In genomic region chr6:20444786-20445271, GRCh38 we compare ENCODE assay signal across 16 cellular contexts. TPM values are rescaled to one million over a fixed set of nuclear protein-coding genes. Genes with fewer than 3 reads are reported as not detected.
DNase-seq lines count a peak whose midpoint lies in the region; TF ChIP-seq lines count a peak whose summit lies in the region.
"Had no signal": no experiment of that assay in that cellular context is flagged by ENCODE, and none has a peak within 500 bp of the region (broad histone marks: within the 10 kb centered on the region; RNA-seq: fewer than 3 reads in every experiment).

No MANE protein-coding gene starts in this region.

- no peak overlapping the region for H3K23ac ChIP-seq in mesenchymal stem cell (ENCODE audit: low read length in 2 of 2)

- H3F3A ChIP-seq in GM23248 (ENCODE audit: insufficient read depth), result peaks cover 7% of the 10 kb centered on the region; the same call in 1 of the 2 replicates

- H3K27ac ChIP-seq in GM23248, result peak overlapping the region; percentile 34
- H3K27ac ChIP-seq in mesenchymal stem cell (ENCODE audit: low read length, poor library complexity, severe bottlenecking), result no peak overlapping the region
- H3K27ac ChIP-seq: tibial artery had no signal

- 80 to 85% methylated on average over 5 of the region's 5 CpGs for WGBS in GM23248 (ENCODE audit: low coverage in 1 of 2, low lambda C conversion rate in 2 of 2, missing lambda C conversion rate in 2 of 2), 2 experiments
- WGBS in mesenchymal stem cell, result 90% methylated on average over 2 of the region's 5 CpGs

- no peaks in the 10 kb centered on the region for H3K9me3 Mint-ChIP-seq in CD14-positive monocyte
- H3K9me3 Mint-ChIP-seq in activated T-helper 2 cell treated with anti-CD3 and anti-CD28 coated beads, Interferon-gamma antibody, Interleukin-2, Interleukin-4, amounts not matched to agents 10 μg/mL and 5 μg/mL and 100 μg/mL, durations not matched to agents 14 hours and 24 hours and 36 hours, result no peaks in the 10 kb centered on the region

- intact Hi-C loops in CD14-positive monocyte (cut with micrococcal nuclease), result loop anchor here (5.0 kb wide), 2 partner anchors 37 to 43 kb away; partner anchors contain the start of gene E2F3 (in 2 of the 2)
- intact Hi-C loops in activated T-helper 2 cell treated with anti-CD3 and anti-CD28 coated beads, Interferon-gamma antibody, Interleukin-2, Interleukin-4, amounts not matched to agents 10 μg/mL and 5 μg/mL and 100 μg/mL, durations not matched to agents 14 hours and 24 hours and 36 hours (cut with micrococcal nuclease), result no loop called here

- in situ Hi-C loops in GM23248 (cut with MboI), result no loop called here

- H3K9ac ChIP-seq in GM23248 (no peak overlapping the region), mesenchymal stem cell (ENCODE audit: low read length) (no peak overlapping the region)

- 0 out of 2 replicates have a peak, but pooled peaks cover 4% of the 10 kb centered on the region for H4K20me1 ChIP-seq in GM23248 (ENCODE audit: insufficient read depth)

- no peaks in the 10 kb centered on the region for H3K9me2 ChIP-seq in GM23248 (ENCODE audit: insufficient read depth)

- no peak overlapping the region for H3K4ac ChIP-seq in mesenchymal stem cell (ENCODE audit: low read depth in 1 of 2, low read length in 2 of 2)

- peaks cover 72% of the 10 kb centered on the region for H3K4me1 Mint-ChIP-seq in CD14-positive monocyte
- H3K4me1 Mint-ChIP-seq in activated T-helper 2 cell treated with anti-CD3 and anti-CD28 coated beads, Interferon-gamma antibody, Interleukin-2, Interleukin-4, amounts not matched to agents 10 μg/mL and 5 μg/mL and 100 μg/mL, durations not matched to agents 14 hours and 24 hours and 36 hours (ENCODE audit: low read depth), result peaks cover 24% of the 10 kb centered on the region

- H3K4me3 ChIP-seq in GM23248 (no peak overlapping the region), mesenchymal stem cell (ENCODE audit: insufficient read depth in 1 of 2, low read depth in 1 of 2, low read length in 2 of 2) (no peak overlapping the region)
- H3K4me3 ChIP-seq: tibial artery had no signal

- H2BK15ac ChIP-seq in mesenchymal stem cell (ENCODE audit: low read depth, poor library complexity, severe bottlenecking), result no peak overlapping the region

- H4K8ac ChIP-seq in mesenchymal stem cell (ENCODE audit: low read length), result no peak overlapping the region

- H3K36me3 ChIP-seq in GM23248 (ENCODE audit: low read depth) (peaks cover 3% of the 10 kb centered on the region; the same call in 1 of the 2 replicates), mesenchymal stem cell (ENCODE audit: control insufficient read depth in 1 of 2, insufficient read depth in 2 of 2, low read depth in 1 of 2, low read length in 2 of 2) (peaks cover 3 to 5% of the 10 kb centered on the region in 2 experiments)
- H3K36me3 ChIP-seq: tibial artery had no signal

- no peak overlapping the region for H2BK120ac ChIP-seq in mesenchymal stem cell (ENCODE audit: low read depth, low read length)

- H2BK5ac ChIP-seq in mesenchymal stem cell (ENCODE audit: low read depth, low read length, poor library complexity, severe bottlenecking), result no peak overlapping the region

- H4K91ac ChIP-seq in mesenchymal stem cell (ENCODE audit: low read length), result no peak overlapping the region

- H3K18ac ChIP-seq in mesenchymal stem cell (ENCODE audit: low read depth in 1 of 2, low read length in 2 of 2), result no peak overlapping the region

- no peak overlapping the region for H2BK12ac ChIP-seq in mesenchymal stem cell (ENCODE audit: low read length in 2 of 2)

- no peak overlapping the region for H3K14ac ChIP-seq in mesenchymal stem cell (ENCODE audit: low read length in 2 of 2)

- 0 out of 2 replicates have a peak, but pooled peaks cover 22% of the 10 kb centered on the region for H3K4me1 ChIP-seq in GM23248 (ENCODE audit: insufficient read depth)
- H3K4me1 ChIP-seq in mesenchymal stem cell (ENCODE audit: control insufficient read depth, insufficient read depth, low read depth, low read length), result peaks cover 5% of the 10 kb centered on the region

- H2AK5ac ChIP-seq in mesenchymal stem cell (ENCODE audit: low read length, severe bottlenecking), result no peak overlapping the region

- H3K4me2 ChIP-seq in GM23248 (ENCODE audit: unreplicated experiment) (no peak overlapping the region), mesenchymal stem cell (ENCODE audit: low read length, poor library complexity, severe bottlenecking) (no peak overlapping the region)

- H3K4me3 Mint-ChIP-seq in CD14-positive monocyte, result peak overlapping the region in 1 of 2 donors; percentile 70
- H3K4me3 Mint-ChIP-seq in activated T-helper 2 cell treated with anti-CD3 and anti-CD28 coated beads, Interferon-gamma antibody, Interleukin-2, Interleukin-4, amounts not matched to agents 10 μg/mL and 5 μg/mL and 100 μg/mL, durations not matched to agents 14 hours and 24 hours and 36 hours (ENCODE audit: low read depth), result no peak overlapping the region
- H3K4me3 Mint-ChIP-seq: activated CD8-positive, alpha-beta memory T cell treated with anti-CD3 and anti-CD28 coated beads, Interleukin-2, amount 10 ng/mL, durations not matched to agents 7 days and 5 days; activated naive CD8-positive, alpha-beta T cell treated with anti-CD3 and anti-CD28 coated beads, Interleukin-2, amount 10 ng/mL, durations not matched to agents 7 days and 5 days; CD4-positive, alpha-beta memory T cell had no signal

- H2AFZ ChIP-seq in GM23248 (no peak overlapping the region), mesenchymal stem cell (ENCODE audit: low read depth, low read length) (no peak overlapping the region)

- peak overlapping the region; percentile 91 to 99 (median 96) for H3K27ac Mint-ChIP-seq in CD14-positive monocyte
- peak overlapping the region; percentile 76 for H3K27ac Mint-ChIP-seq in activated T-helper 2 cell treated with anti-CD3 and anti-CD28 coated beads, Interferon-gamma antibody, Interleukin-2, Interleukin-4, amounts not matched to agents 10 μg/mL and 5 μg/mL and 100 μg/mL, durations not matched to agents 14 hours and 24 hours and 36 hours
- H3K27ac Mint-ChIP-seq: activated CD8-positive, alpha-beta memory T cell treated with anti-CD3 and anti-CD28 coated beads, Interleukin-2, amount 10 ng/mL, durations not matched to agents 7 days and 5 days; activated naive CD8-positive, alpha-beta T cell treated with anti-CD3 and anti-CD28 coated beads, Interleukin-2, amount 10 ng/mL, durations not matched to agents 7 days and 5 days; progenitor cell of endocrine pancreas had no signal

- H3K79me2 ChIP-seq in GM23248 (ENCODE audit: insufficient read depth), result peaks cover 100% of the 10 kb centered on the region

- TF ChIP-seq CTCF in CD14-positive monocyte (IDR thresholded peaks at IDR 0.05), result no peak

- H3K79me1 ChIP-seq in mesenchymal stem cell (replicated peaks; ENCODE audit: low read length, poor library complexity, severe bottlenecking), result peaks cover 21% of the 10 kb centered on the region

- peaks cover 16 to 34% of the 10 kb centered on the region in 2 donors for H3K36me3 Mint-ChIP-seq in CD14-positive monocyte
- H3K36me3 Mint-ChIP-seq in activated T-helper 2 cell treated with anti-CD3 and anti-CD28 coated beads, Interferon-gamma antibody, Interleukin-2, Interleukin-4, amounts not matched to agents 10 μg/mL and 5 μg/mL and 100 μg/mL, durations not matched to agents 14 hours and 24 hours and 36 hours (ENCODE audit: low read depth), result peaks cover 55% of the 10 kb centered on the region

- no peaks in the 10 kb centered on the region for H3K9me3 ChIP-seq in GM23248 (ENCODE audit: low read depth)
- no peaks in the 10 kb centered on the region for H3K9me3 ChIP-seq in mesenchymal stem cell (ENCODE audit: control insufficient read depth, low read length)
- H3K9me3 ChIP-seq: tibial artery had no signal

- DNase-seq in CD14-positive monocyte (ENCODE audit: low spot score), result peak; percentile 75
- peak; percentile 71 for DNase-seq in GM23248
- no peak for DNase-seq in activated T-helper 2 cell treated with anti-CD3 and anti-CD28 coated beads, Interferon-gamma antibody, Interleukin-2, Interleukin-4, amounts not matched to agents 10 μg/mL and 5 μg/mL and 100 μg/mL, durations not matched to agents 14 hours and 24 hours and 36 hours (ENCODE audit: low spot score)
- peak; percentile 54 for DNase-seq in mesenchymal stem cell
- DNase-seq in SKM-1 (lab: John Stamatoyannopoulos, UW; ENCODE audit: unreplicated experiment), result no peak
- DNase-seq in NCI-H2029 treated with DMSO at 0.1 percent for 48 hours (lab: John Stamatoyannopoulos, UW), result no peak
- DNase-seq in stimulated activated CD4-positive, alpha-beta T cell treated with anti-CD3 and anti-CD28 coated beads, Interleukin-2, amount 100 ng/mL, for 48 hours, result no peak
- DNase-seq in DMS79 (lab: John Stamatoyannopoulos, UW), result no peak
- DNase-seq: activated CD8-positive, alpha-beta memory T cell treated with anti-CD3 and anti-CD28 coated beads, Interleukin-2, amount 10 ng/mL, durations not matched to agents 7 days and 5 days; activated naive CD8-positive, alpha-beta T cell treated with anti-CD3 and anti-CD28 coated beads, Interleukin-2, amount 10 ng/mL, durations not matched to agents 7 days and 5 days; CD4-positive, alpha-beta memory T cell; cerebellar nuclear complex; GF-D8; head of caudate nucleus; tibial artery had no signal

- H3K27me3 Mint-ChIP-seq in CD14-positive monocyte (ENCODE audit: low read depth in 3 of 3), result no peaks in the 10 kb centered on the region
- no peaks in the 10 kb centered on the region for H3K27me3 Mint-ChIP-seq in activated T-helper 2 cell treated with anti-CD3 and anti-CD28 coated beads, Interferon-gamma antibody, Interleukin-2, Interleukin-4, amounts not matched to agents 10 μg/mL and 5 μg/mL and 100 μg/mL, durations not matched to agents 14 hours and 24 hours and 36 hours (ENCODE audit: low read depth)
- H3K27me3 Mint-ChIP-seq: activated CD8-positive, alpha-beta memory T cell treated with anti-CD3 and anti-CD28 coated beads, Interleukin-2, amount 10 ng/mL, durations not matched to agents 7 days and 5 days; activated naive CD8-positive, alpha-beta T cell treated with anti-CD3 and anti-CD28 coated beads, Interleukin-2, amount 10 ng/mL, durations not matched to agents 7 days and 5 days; CD4-positive, alpha-beta memory T cell; progenitor cell of endocrine pancreas had no signal

- H3K27me3 ChIP-seq in GM23248 (replicated peaks; ENCODE audit: insufficient read depth), result no peaks in the 10 kb centered on the region
- no peaks in the 10 kb centered on the region for H3K27me3 ChIP-seq in mesenchymal stem cell (ENCODE audit: control insufficient read depth in 1 of 2, insufficient read depth in 1 of 2, low read length in 2 of 2)
- H3K27me3 ChIP-seq: tibial artery had no signal

RNA-seq across cellular contexts. Expression of gene E2F3, which starts 43.1 kb away (rescaled TPM):
- polyA plus RNA-seq in CD14-positive monocyte, result 1 to 10 TPM; 7.5 to 8.9 TPM
- 4.1 and 4.8 TPM in 2 replicates for total RNA-seq in GM23248 (2014; rRNA removed; shearing (Covaris generic))
- polyA plus RNA-seq in GM23248 (2016; fragmentation: Nextera tagmentation; extraction: Ambion mirVana), result 6.1 and 7.0 TPM in 2 replicates
- total RNA-seq in activated T-helper 2 cell treated with anti-CD3 and anti-CD28 coated beads, Interferon-gamma antibody, Interleukin-2, Interleukin-4, amounts not matched to agents 10 μg/mL and 5 μg/mL and 100 μg/mL, durations not matched to agents 14 hours and 24 hours and 36 hours, result 27.9 TPM in 2 replicates
- 17.5 TPM for polyA plus RNA-seq in mesenchymal stem cell (2013, experiment 1 of 2)
- polyA plus RNA-seq in mesenchymal stem cell (2013, experiment 2 of 2), result 17.7 TPM

Comparison
In these comparisons a context has a peak if more than half of its experiments do, and no peak if none do; other contexts are left out.
1. DNase-seq: peak in CD14-positive monocyte (single experiment), GM23248 (single experiment) and mesenchymal stem cell (single experiment); none in activated T-helper 2 cell treated with anti-CD3 and anti-CD28 coated beads, Interferon-gamma antibody, Interleukin-2, Interleukin-4, amounts not matched to agents 10 μg/mL and 5 μg/mL and 100 μg/mL, durations not matched to agents 14 hours and 24 hours and 36 hours (single experiment), SKM-1 (single experiment), NCI-H2029 treated with DMSO at 0.1 percent for 48 hours (single experiment), stimulated activated CD4-positive, alpha-beta T cell treated with anti-CD3 and anti-CD28 coated beads, Interleukin-2, amount 100 ng/mL, for 48 hours (0 of 2) and DMS79 (single experiment).